Comparison of ENCODE assay signal across 8 cellular contexts in genomic region chr5:40676643-40677333, GRCh38. TPM values are rescaled to one million over a fixed set of nuclear protein-coding genes. Genes with fewer than 3 reads are reported as not detected.
DNase-seq lines count a peak whose midpoint lies in the region; ATAC-seq and TF ChIP-seq lines count a peak whose summit lies in the region.

No MANE protein-coding gene starts in this region.

- H3K36me3 ChIP-seq in left ventricle myocardium inferior (peaks cover 6% of the 10 kb centered on the region), stomach smooth muscle (ENCODE audit: control insufficient read depth in 2 of 2, insufficient read depth in 2 of 2, low read length in 2 of 2) (no peaks in the 10 kb centered on the region)

- ATAC-seq in HG02571 (IDR thresholded peaks at IDR 0.05; ENCODE audit: unreplicated experiment): no peak

- DNase-seq in NCI-H2081 (lab: John Stamatoyannopoulos, UW) (peak; percentile 56 to 64), NCI-H2081 treated with DMSO at 0.1 percent for 48 hours (lab: John Stamatoyannopoulos, UW) (no peak), left ventricle myocardium inferior (peak; percentile 52), NCI-H128 (lab: John Stamatoyannopoulos, UW; ENCODE audit: unreplicated experiment) (no peak), RPMI8226 (no peak)

- TF ChIP-seq CTCF in VCaP (conservative IDR thresholded peaks at IDR 0.05): no peak
- TF ChIP-seq CTCF in left ventricle myocardium inferior (IDR thresholded peaks at IDR 0.05; ENCODE audit: borderline replicate concordance): no peak

- intact Hi-C loops in left ventricle myocardium inferior (cut with micrococcal nuclease): loop anchor here (10.0 kb wide), 1 partner anchor 272 kb away; no protein-coding TSS in a partner anchor

- peak overlapping the region; percentile 89 for H3K27ac ChIP-seq in VCaP
- H3K27ac ChIP-seq in left ventricle myocardium inferior (replicated peaks): peak overlapping the region; percentile 93
- peak overlapping the region; percentile 75 for H3K27ac ChIP-seq in stomach smooth muscle (ENCODE audit: low read length)

- H3K27me3 ChIP-seq in left ventricle myocardium inferior (ENCODE audit: low read depth): peaks cover 28% of the 10 kb centered on the region
- no peaks in the 10 kb centered on the region for H3K27me3 ChIP-seq in stomach smooth muscle (ENCODE audit: control insufficient read depth in 1 of 2, insufficient read depth in 2 of 2, low read length in 2 of 2)

- H3K4me3 ChIP-seq in left ventricle myocardium inferior: peak overlapping the region; percentile 95
- H3K4me3 ChIP-seq in stomach smooth muscle (ENCODE audit: low read length in 2 of 2): peak overlapping the region; percentile 34 to 55

- peak overlapping the region; percentile 51 to 58 for H3K9ac ChIP-seq in stomach smooth muscle (ENCODE audit: low read length in 2 of 2)

- H3K4me1 ChIP-seq in left ventricle myocardium inferior (peaks cover 55% of the 10 kb centered on the region), stomach smooth muscle (ENCODE audit: control insufficient read depth, insufficient read depth, low read length) (peaks cover 15% of the 10 kb centered on the region)

- H3K9me3 ChIP-seq in left ventricle myocardium inferior (replicated peaks) (no peaks in the 10 kb centered on the region), stomach smooth muscle (ENCODE audit: control insufficient read depth in 2 of 2, low read length in 2 of 2) (no peaks in the 10 kb centered on the region)

RNA-seq across cellular contexts. Expression of gene PTGER4, which starts 2.9 kb away (rescaled TPM):
- 6.2 TPM for total RNA-seq in left ventricle myocardium inferior

Comparison
In these comparisons a context has a peak if more than half of its experiments do, and no peak if none do; other contexts are left out.
1. DNase-seq: peak in NCI-H2081 (2 of 2) and left ventricle myocardium inferior (single experiment); none in NCI-H2081 treated with DMSO at 0.1 percent for 48 hours (single experiment), NCI-H128 (single experiment) and RPMI8226 (single experiment).
2. Peak in every context shown above with its lines, with median percentiles within 50 percentile points of each other: H3K27ac ChIP-seq.